8 cellular contexts compared by ENCODE assay signal in genomic region chr2:32356735-32357544, GRCh38. TPM values are rescaled to one million over a fixed set of nuclear protein-coding genes. Genes with fewer than 3 reads are reported as not detected.
DNase-seq lines count a peak whose midpoint lies in the region; ATAC-seq and TF ChIP-seq lines count a peak whose summit lies in the region.

A gene with protein sequence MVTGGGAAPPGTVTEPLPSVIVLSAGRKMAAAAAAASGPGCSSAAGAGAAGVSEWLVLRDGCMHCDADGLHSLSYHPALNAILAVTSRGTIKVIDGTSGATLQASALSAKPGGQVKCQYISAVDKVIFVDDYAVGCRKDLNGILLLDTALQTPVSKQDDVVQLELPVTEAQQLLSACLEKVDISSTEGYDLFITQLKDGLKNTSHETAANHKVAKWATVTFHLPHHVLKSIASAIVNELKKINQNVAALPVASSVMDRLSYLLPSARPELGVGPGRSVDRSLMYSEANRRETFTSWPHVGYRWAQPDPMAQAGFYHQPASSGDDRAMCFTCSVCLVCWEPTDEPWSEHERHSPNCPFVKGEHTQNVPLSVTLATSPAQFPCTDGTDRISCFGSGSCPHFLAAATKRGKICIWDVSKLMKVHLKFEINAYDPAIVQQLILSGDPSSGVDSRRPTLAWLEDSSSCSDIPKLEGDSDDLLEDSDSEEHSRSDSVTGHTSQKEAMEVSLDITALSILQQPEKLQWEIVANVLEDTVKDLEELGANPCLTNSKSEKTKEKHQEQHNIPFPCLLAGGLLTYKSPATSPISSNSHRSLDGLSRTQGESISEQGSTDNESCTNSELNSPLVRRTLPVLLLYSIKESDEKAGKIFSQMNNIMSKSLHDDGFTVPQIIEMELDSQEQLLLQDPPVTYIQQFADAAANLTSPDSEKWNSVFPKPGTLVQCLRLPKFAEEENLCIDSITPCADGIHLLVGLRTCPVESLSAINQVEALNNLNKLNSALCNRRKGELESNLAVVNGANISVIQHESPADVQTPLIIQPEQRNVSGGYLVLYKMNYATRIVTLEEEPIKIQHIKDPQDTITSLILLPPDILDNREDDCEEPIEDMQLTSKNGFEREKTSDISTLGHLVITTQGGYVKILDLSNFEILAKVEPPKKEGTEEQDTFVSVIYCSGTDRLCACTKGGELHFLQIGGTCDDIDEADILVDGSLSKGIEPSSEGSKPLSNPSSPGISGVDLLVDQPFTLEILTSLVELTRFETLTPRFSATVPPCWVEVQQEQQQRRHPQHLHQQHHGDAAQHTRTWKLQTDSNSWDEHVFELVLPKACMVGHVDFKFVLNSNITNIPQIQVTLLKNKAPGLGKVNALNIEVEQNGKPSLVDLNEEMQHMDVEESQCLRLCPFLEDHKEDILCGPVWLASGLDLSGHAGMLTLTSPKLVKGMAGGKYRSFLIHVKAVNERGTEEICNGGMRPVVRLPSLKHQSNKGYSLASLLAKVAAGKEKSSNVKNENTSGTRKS (N-terminal part only) (plus strand): TSS chr2:32357023. CDS start chr2:32357162, 139 bp downstream.

- no peak for TF ChIP-seq CTCF in AG09319 (IDR thresholded peaks at IDR 0.05; ENCODE audit: low read depth, low read length)

- DNase-seq in AG09319 (ENCODE audit: extremely low read depth, low read depth) (peak; percentile 90), NCI-H345 treated with DMSO at 0.1 percent for 48 hours (lab: John Stamatoyannopoulos, UW; ENCODE audit: unreplicated experiment) (peak; percentile 86), caudate nucleus (lab: John Stamatoyannopoulos, UW) (peak; percentile 76 to 99 (median 98)), immature natural killer cell (peak; percentile 98), smooth muscle cell of the brain vasculature (ENCODE audit: low read depth, low spot score) (peak; percentile 80)
- peak; percentile 85 to 94 (median 90) for DNase-seq in activated CD4-positive, CD25-positive, alpha-beta regulatory T cell (lab: John Stamatoyannopoulos, UW)

- H3K36me3 Mint-ChIP-seq in immature natural killer cell, result no peaks in the 10 kb centered on the region

- peak within 1 kb of the TSS; percentile 93 for H3K27ac ChIP-seq in caudate nucleus (ENCODE audit: low read depth, low read length)

- peaks cover 39 to 48% of the 10 kb centered on the region in 2 donors for H3K4me1 Mint-ChIP-seq in immature natural killer cell

- ATAC-seq in GM19035 (IDR thresholded peaks at IDR 0.05; ENCODE audit: unreplicated experiment) (peak; percentile 88), HG03342 (IDR thresholded peaks at IDR 0.05; ENCODE audit: unreplicated experiment) (peak; percentile 86)

- peak within 1 kb of the TSS; percentile 83 to 92 (median 90) for H3K4me3 Mint-ChIP-seq in immature natural killer cell

- peaks cover 6 to 17% (median 6%) of the 10 kb centered on the region in 3 donors for H3K27me3 Mint-ChIP-seq in immature natural killer cell (ENCODE audit: low read depth in 3 of 3)

- H3K27ac Mint-ChIP-seq in immature natural killer cell, result peak within 1 kb of the TSS; percentile 76 to 95 (median 92)

- no peaks in the 10 kb centered on the region for H3K9me3 Mint-ChIP-seq in immature natural killer cell

RNA-seq across cellular contexts. Expression of the gene that starts here (rescaled TPM):
- polyA plus RNA-seq in immature natural killer cell, result 10 to 100 TPM; 10.6 to 42.7 (median 12.2) TPM

Comparison
In these comparisons a context has a peak if more than half of its experiments do, and no peak if none do; other contexts are left out.
1. Peak in every context shown above with its lines: DNase-seq, ATAC-seq and H3K27ac ChIP-seq.